8 cellular contexts compared by ENCODE assay signal in the genomic region with DNA sequence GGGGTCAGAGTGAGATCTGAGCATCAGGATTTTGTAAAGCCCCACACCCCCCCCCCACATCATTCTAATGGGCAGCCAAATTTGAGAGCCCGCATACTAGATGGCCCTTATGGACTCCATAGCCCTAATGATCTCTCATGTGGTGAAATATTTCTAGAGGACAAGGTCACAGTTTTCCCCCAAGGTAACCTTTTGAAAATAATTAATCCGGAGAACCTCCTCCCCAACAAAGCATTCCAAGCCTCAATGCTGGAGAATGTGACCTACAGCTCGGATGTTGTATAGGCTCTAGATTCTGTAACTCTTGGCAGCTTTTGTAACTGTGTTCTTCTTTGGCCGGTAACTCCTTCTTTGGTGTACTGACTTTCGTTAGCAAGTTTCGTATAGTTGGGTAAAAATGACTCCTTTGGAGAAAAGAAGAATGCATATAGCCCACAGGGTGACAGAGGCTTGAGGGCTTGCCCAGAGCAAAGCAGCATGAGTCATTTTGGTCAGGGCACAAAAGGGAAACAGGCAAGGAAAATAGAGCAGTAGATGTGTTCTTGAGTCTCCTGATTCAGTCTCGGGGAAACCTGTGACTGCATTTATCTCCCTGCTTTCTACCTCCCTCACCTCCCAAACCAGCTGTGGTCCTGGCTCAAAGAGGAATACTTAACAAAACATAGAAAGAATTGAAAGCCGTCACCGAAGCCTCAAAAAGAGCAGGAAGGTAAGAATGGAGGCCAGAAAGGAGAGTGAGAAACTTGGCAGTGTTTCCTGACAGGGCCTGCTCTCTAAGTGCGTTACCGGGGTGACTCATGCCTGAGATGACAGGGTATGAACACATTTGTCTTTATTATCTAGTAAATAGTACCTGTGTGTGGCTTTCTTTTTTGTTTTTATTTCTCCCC. TPM values are rescaled to one million over a fixed set of nuclear protein-coding genes. Genes with fewer than 3 reads are reported as not detected.
DNase-seq lines count a peak whose midpoint lies in the region; ATAC-seq lines count a peak whose summit lies in the region.

No MANE protein-coding gene starts in this region.

- no peaks in the 10 kb centered on the region for H3K27me3 Mint-ChIP-seq in activated T-helper 17 cell treated with anti-CD3 and anti-CD28 coated beads, Interleukin-2, amount 50 U/mL, for 72 hours

- ATAC-seq in activated T-helper 17 cell treated with anti-CD3 and anti-CD28 coated beads, Interleukin-2, amount 50 U/mL, for 72 hours (replicated peaks) = peak; percentile 93
- ATAC-seq in left lobe of liver = peak; percentile 78

- peak overlapping the region; percentile 71 for H3K4me3 Mint-ChIP-seq in activated T-helper 17 cell treated with anti-CD3 and anti-CD28 coated beads, Interleukin-2, amount 50 U/mL, for 72 hours

- H3K36me3 Mint-ChIP-seq in activated T-helper 17 cell treated with anti-CD3 and anti-CD28 coated beads, Interleukin-2, amount 50 U/mL, for 72 hours (ENCODE audit: low read depth) = no peaks in the 10 kb centered on the region

- peak overlapping the region; percentile 89 for H3K27ac Mint-ChIP-seq in activated T-helper 17 cell treated with anti-CD3 and anti-CD28 coated beads, Interleukin-2, amount 50 U/mL, for 72 hours

- no peaks in the 10 kb centered on the region for H3K9me3 Mint-ChIP-seq in activated T-helper 17 cell treated with anti-CD3 and anti-CD28 coated beads, Interleukin-2, amount 50 U/mL, for 72 hours

- H3K4me1 Mint-ChIP-seq in activated T-helper 17 cell treated with anti-CD3 and anti-CD28 coated beads, Interleukin-2, amount 50 U/mL, for 72 hours = peaks cover 34% of the 10 kb centered on the region

- DNase-seq in NK-92 treated with Interleukin-12 subunit alpha and Interleukin-12 subunit beta, amount 100 ng/mL, for 24 hours (lab: John Stamatoyannopoulos, UW) = peak; percentile 5
- DNase-seq in NK-92 (lab: John Stamatoyannopoulos, UW; ENCODE audit: unreplicated experiment) = no peak
- peak; percentile 94 for DNase-seq in MV-4-11 (lab: John Stamatoyannopoulos, UW)
- no peak for DNase-seq in left lobe of liver (ENCODE audit: low spot score)
- DNase-seq in putamen (ENCODE audit: low spot score) = no peak
- no peak for DNase-seq in GF-D8 (lab: John Stamatoyannopoulos, UW)
- no peak for DNase-seq in SKM-1 (lab: John Stamatoyannopoulos, UW; ENCODE audit: unreplicated experiment)

RNA-seq across cellular contexts. Expression of a gene that starts 6.5 kb away (rescaled TPM):
- 10 to 100 TPM; 14.0 to 16.6 TPM for total RNA-seq in activated T-helper 17 cell treated with anti-CD3 and anti-CD28 coated beads, Interleukin-2, amount 50 U/mL, for 72 hours
- total RNA-seq in left lobe of liver = 8.0 TPM

Comparison
In these comparisons a context has a peak if more than half of its experiments do, and no peak if none do; other contexts are left out.
1. DNase-seq: peak in NK-92 treated with Interleukin-12 subunit alpha and Interleukin-12 subunit beta, amount 100 ng/mL, for 24 hours (single experiment) and MV-4-11 (single experiment); none in NK-92 (single experiment), left lobe of liver (single experiment), putamen (single experiment), GF-D8 (single experiment) and SKM-1 (single experiment).